ENCODE assay signal across 8 cellular contexts in genomic region chr6:20403080-20403765, GRCh38. TPM values are rescaled to one million over a fixed set of nuclear protein-coding genes. Genes with fewer than 3 reads are reported as not detected.
DNase-seq lines count a peak whose midpoint lies in the region; ATAC-seq and TF ChIP-seq lines count a peak whose summit lies in the region.

No MANE protein-coding gene starts in this region.

- peaks cover 61% of the 10 kb centered on the region for H3K4me1 Mint-ChIP-seq in CD4-positive, alpha-beta T cell (ENCODE audit: low read depth)

- H3K27me3 Mint-ChIP-seq in CD4-positive, alpha-beta T cell = no peaks in the 10 kb centered on the region

- H3K4me3 Mint-ChIP-seq in CD4-positive, alpha-beta T cell = peak overlapping the region; percentile 80

- peak overlapping the region; percentile 90 for H3K27ac Mint-ChIP-seq in CD4-positive, alpha-beta T cell

- peak; percentile 27 for ATAC-seq in CD4-positive, alpha-beta T cell (ENCODE audit: poor library complexity)
- ATAC-seq in GM19395 (IDR thresholded peaks at IDR 0.05; ENCODE audit: unreplicated experiment) (peak; percentile 44), HG03521 (IDR thresholded peaks at IDR 0.05; ENCODE audit: unreplicated experiment) (peak; percentile 41)

- no peaks in the 10 kb centered on the region for H3K36me3 ChIP-seq in effector memory CD4-positive, alpha-beta T cell (ENCODE audit: control insufficient read depth, insufficient read depth, low read length)

- TF ChIP-seq CTCF in CD4-positive, alpha-beta T cell (IDR thresholded peaks at IDR 0.05) = no peak

- H3K36me3 Mint-ChIP-seq in CD4-positive, alpha-beta T cell (ENCODE audit: low read depth) = peaks cover 23% of the 10 kb centered on the region

- no peaks in the 10 kb centered on the region for H3K27me3 ChIP-seq in CD4-positive, alpha-beta T cell (ENCODE audit: control insufficient read depth, insufficient read depth, low read length)
- H3K27me3 ChIP-seq in effector memory CD4-positive, alpha-beta T cell (replicated peaks; ENCODE audit: control insufficient read depth, insufficient read depth, low read length, poor library complexity, severe bottlenecking) = no peaks in the 10 kb centered on the region

- peaks cover 11% of the 10 kb centered on the region for H3K4me1 ChIP-seq in effector memory CD4-positive, alpha-beta T cell (ENCODE audit: control insufficient read depth, insufficient read depth, low read length, poor library complexity, severe bottlenecking)

- CTCF ChIA-PET in CD4-positive, alpha-beta T cell (lab: Charles Lee) = interaction anchor here (0.7 kb wide), 1 partner anchor 125 kb away, joined by 5 read pairs; no protein-coding TSS in a partner anchor

- intact Hi-C loops in CD4-positive, alpha-beta T cell (cut with DNase I, micrococcal nuclease) = loop anchor here (2.0 to 5.0 kb wide), 4 partner anchors 36 to 191 kb away; partner anchors contain the start of gene MBOAT1 (in 2 of the 2)

- POLR2A ChIA-PET in CD4-positive, alpha-beta T cell (lab: Charles Lee) = interaction anchor here (0.6 to 4.1 kb wide), 6 partner anchors 11 to 195 kb away, joined by 3 to 179 read pairs (median 9); partner anchors contain the start of gene CDKAL1

- no peaks in the 10 kb centered on the region for H3K9me3 Mint-ChIP-seq in CD4-positive, alpha-beta T cell

- DNase-seq in CD4-positive, alpha-beta T cell = peak; percentile 55 to 80 (median 74)
- DNase-seq in NOMO-1 (lab: John Stamatoyannopoulos, UW; ENCODE audit: unreplicated experiment in 2 of 2) = peak; percentile 84 to 95
- DNase-seq in activated CD8-positive, alpha-beta memory T cell treated with anti-CD3 and anti-CD28 coated beads for 4 hours (ENCODE audit: low read depth in 2 of 2) = peak; percentile 79 to 88
- peak; percentile 76 to 83 (median 82) for DNase-seq in effector memory CD4-positive, alpha-beta T cell
- peak; percentile 98 for DNase-seq in mesenteric fat pad (ENCODE audit: low spot score)
- DNase-seq in stimulated activated CD8-positive, alpha-beta memory T cell treated with anti-CD3 and anti-CD28 coated beads, Interleukin-15, amount 100 ng/mL, for 1 hour (ENCODE audit: low read depth) = peak; percentile 62

- H3K4me3 ChIP-seq in effector memory CD4-positive, alpha-beta T cell (ENCODE audit: insufficient read depth, low read depth, low read length, poor library complexity, severe bottlenecking) = peak overlapping the region; percentile 81

- H3K9me3 ChIP-seq in CD4-positive, alpha-beta T cell (ENCODE audit: control insufficient read depth, low read length) = no peaks in the 10 kb centered on the region
- H3K9me3 ChIP-seq in effector memory CD4-positive, alpha-beta T cell (ENCODE audit: control insufficient read depth, low read length) = no peaks in the 10 kb centered on the region

- peak overlapping the region; percentile 85 for H3K27ac ChIP-seq in CD4-positive, alpha-beta T cell (ENCODE audit: low read depth, low read length)
- H3K27ac ChIP-seq in effector memory CD4-positive, alpha-beta T cell (ENCODE audit: insufficient read depth, low read length, poor library complexity, severe bottlenecking) = peak overlapping the region; percentile 85

RNA-seq across cellular contexts. Expression of gene E2F3, which starts 1.5 kb away (rescaled TPM):
- total RNA-seq in CD4-positive, alpha-beta T cell = 1 to 10 TPM; 2.7 to 2.9 TPM
- 15.6 TPM for total RNA-seq in mesenteric fat pad

Comparison
In these comparisons a context has a peak if more than half of its experiments do, and no peak if none do; other contexts are left out.
1. Peak in every context shown above with its lines: DNase-seq, ATAC-seq, H3K4me3 ChIP-seq and H3K27ac ChIP-seq.